ENCODE assay signal across 8 cellular contexts in the genomic region with DNA sequence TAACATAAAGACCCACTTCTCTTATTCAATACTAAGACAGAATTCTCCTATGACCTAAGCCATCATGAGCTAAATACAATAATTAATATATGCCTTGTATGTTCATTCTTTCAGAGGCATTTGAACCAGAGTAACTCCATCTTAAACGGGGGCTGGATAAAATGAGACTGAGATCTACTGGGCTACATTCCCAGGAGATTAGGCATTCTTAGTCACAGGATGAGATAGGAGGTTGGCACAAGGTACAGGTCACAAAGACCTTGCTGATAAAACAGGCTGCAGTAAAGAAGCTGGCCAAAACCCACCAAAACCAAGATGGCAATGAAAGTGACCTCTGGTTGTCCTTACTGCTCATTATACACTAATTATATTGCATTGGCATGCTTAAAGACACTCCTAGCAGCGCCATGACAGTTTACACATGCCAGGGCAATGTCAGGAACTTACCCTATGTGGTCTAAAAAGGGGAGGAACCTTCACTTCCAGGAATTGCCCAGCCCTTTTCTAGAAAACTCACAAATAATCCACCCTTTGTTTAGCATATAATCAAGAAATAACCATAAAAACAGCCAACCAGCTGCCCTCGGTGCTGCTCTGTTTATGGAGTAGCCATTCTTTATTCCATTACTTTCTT.
A peak's percentile ranks its signal among the peaks of the same experiment; 100 is the strongest.
DNase-seq lines count a peak whose midpoint lies in the region; ATAC-seq, FAIRE-seq and TF ChIP-seq lines count a peak whose summit lies in the region.
"Not testable (repeated sequence)": the region's sequence is repeated elsewhere in the genome, so short reads cannot be mapped to it uniquely, and the experiment has no call there.

No MANE protein-coding gene starts in this region.

- peak; percentile 6 for FAIRE-seq in H54 (lab: Jason Lieb, UNC)

- TF ChIP-seq POLR2A in H54 (IDR thresholded peaks at IDR 0.05; ENCODE audit: low read depth, low read length); testis (IDR thresholded peaks at IDR 0.05): not testable (repeated sequence)

- H3K4me1 ChIP-seq in right cardiac atrium (ENCODE audit: control insufficient read depth, insufficient read depth, low read length); testis: not testable (repeated sequence)

- H3K27ac ChIP-seq in right cardiac atrium (ENCODE audit: low read length), result peak overlapping the region; percentile 45
- H3K27ac ChIP-seq in testis, result not testable (repeated sequence)

- ATAC-seq in Right ventricle myocardium superior (ENCODE audit: poor library complexity) (peak; percentile 67), right cardiac atrium (peak; percentile 32 to 38)

- 56% methylated on average over 3 of the region's 3 CpGs for WGBS in right cardiac atrium
- 62 to 67% methylated on average over 3 of the region's 3 CpGs for WGBS in testis, 2 donors

- not testable (repeated sequence) for H3K36me3 ChIP-seq in MG63; testis (ENCODE audit: low read depth, missing control alignments)

- not testable (repeated sequence) for H3K4me3 ChIP-seq in MG63; epithelial cell of esophagus (ENCODE audit: low read length); right cardiac atrium (ENCODE audit: low read length); testis

- H3K9me3 ChIP-seq in MG63; right cardiac atrium (ENCODE audit: control insufficient read depth, low read length); testis: not testable (repeated sequence)

- intact Hi-C loops in Right ventricle myocardium superior (cut with DNase I); right cardiac atrium (cut with DNase I); testis (cut with DNase I; ENCODE audit: low total_unique reads): not testable (repeated sequence)

- not testable (repeated sequence) for DNase-seq in H54 (ENCODE audit: insufficient read length, low spot score); Right ventricle myocardium superior; right cardiac atrium
- DNase-seq in MG63 (peak; percentile 10), SK-MEL-5 (ENCODE audit: low read depth, low spot score) (peak; percentile 29), amniotic epithelial cell (ENCODE audit: low read depth) (peak; percentile 12), epithelial cell of esophagus (ENCODE audit: low read depth) (peak; percentile 12), testis (peak; percentile 19)

- TF ChIP-seq CTCF in epithelial cell of esophagus (IDR thresholded peaks at IDR 0.05; ENCODE audit: insufficient read depth, low read depth, low read length, missing control alignments); testis (IDR thresholded peaks at IDR 0.05): not testable (repeated sequence)

- in situ Hi-C loops in SK-MEL-5 (cut with HindIII; ENCODE audit: low pct_unique_long_range_greater_than_20kb, low sequenced_read_pairs), result not testable (repeated sequence)

- not testable (repeated sequence) for H3K27me3 ChIP-seq in MG63; right cardiac atrium (ENCODE audit: control insufficient read depth, insufficient read depth); testis
